In genomic region chr9:136437430-136437829, GRCh38 we compare ENCODE assay signal across 10 cellular contexts. TPM values are rescaled to one million over a fixed set of nuclear protein-coding genes. Genes with fewer than 3 reads are reported as not detected.
DNase-seq lines count a peak whose midpoint lies in the region; ATAC-seq and TF ChIP-seq lines count a peak whose summit lies in the region.
"Had no signal": no experiment of that assay in that cellular context is flagged by ENCODE, and none has a peak within 500 bp of the region (broad histone marks: within the 10 kb centered on the region; RNA-seq: fewer than 3 reads in every experiment).

No MANE protein-coding gene starts in this region.

- H3K36me3 ChIP-seq in heart right ventricle (peaks cover 0 to 60% (median 13%) of the 10 kb centered on the region in 9 donors), left lung (peaks cover 0 to 46% of the 10 kb centered on the region in 2 donors), upper lobe of left lung (peaks cover 5 to 35% (median 25%) of the 10 kb centered on the region in 4 donors)

- TF ChIP-seq EP300 in upper lobe of left lung (IDR thresholded peaks at IDR 0.05) = no peak

- no peak for ATAC-seq in heart right ventricle
- ATAC-seq in left ventricle myocardium superior = no peak
- ATAC-seq in left lung = peak; percentile 4
- no peak for ATAC-seq in upper lobe of left lung (ENCODE audit: low FRiP score in 2 of 2)

- H3K27ac ChIP-seq in heart right ventricle (peak overlapping the region in 2 of 10 donors; percentile 79 to 90), left lung (no peak overlapping the region), upper lobe of left lung (peak overlapping the region in 1 of 4 donors; percentile 86)
- H3K27ac ChIP-seq: HL-60, prostate gland had no signal

- no peaks in the 10 kb centered on the region for H3K9me3 Mint-ChIP-seq in activated naive CD8-positive, alpha-beta T cell treated with anti-CD3 and anti-CD28 coated beads for 36 hours

- DNase-seq in heart right ventricle (no peak), left ventricle myocardium superior (no peak), left lung (no peak), upper lobe of left lung (peak in 1 of 2 donors; percentile 28), epidermal melanocyte (ENCODE audit: insufficient read length, low spot score) (no peak), medulla oblongata (ENCODE audit: extremely low spot score) (no peak), HuH-7.5 (ENCODE audit: low spot score) (no peak)
- no peak for DNase-seq in activated naive CD8-positive, alpha-beta T cell treated with anti-CD3 and anti-CD28 coated beads for 36 hours

- H3K27me3 ChIP-seq in heart right ventricle (no peaks in the 10 kb centered on the region), left lung (peaks cover 0 to 11% of the 10 kb centered on the region in 2 donors), upper lobe of left lung (no peaks in the 10 kb centered on the region)

- no peak overlapping the region for H3K27ac Mint-ChIP-seq in activated naive CD8-positive, alpha-beta T cell treated with anti-CD3 and anti-CD28 coated beads for 36 hours

- TF ChIP-seq CTCF in heart right ventricle (IDR thresholded peaks at IDR 0.05) (no peak), left lung (IDR thresholded peaks at IDR 0.05) (no peak), upper lobe of left lung (IDR thresholded peaks at IDR 0.05) (no peak)

- no peak for TF ChIP-seq POLR2A in upper lobe of left lung (IDR thresholded peaks at IDR 0.05)

- H3K4me1 ChIP-seq in heart right ventricle = peaks cover 18 to 43% (median 38%) of the 10 kb centered on the region in 9 donors
- H3K4me1 ChIP-seq in left lung = peaks cover 13 to 41% of the 10 kb centered on the region in 2 donors
- H3K4me1 ChIP-seq in upper lobe of left lung = peaks cover 25 to 40% (median 28%) of the 10 kb centered on the region in 4 donors

- no peaks in the 10 kb centered on the region for H3K27me3 Mint-ChIP-seq in activated naive CD8-positive, alpha-beta T cell treated with anti-CD3 and anti-CD28 coated beads for 36 hours

- H3K9me3 ChIP-seq in heart right ventricle (no peaks in the 10 kb centered on the region), left lung (no peaks in the 10 kb centered on the region), upper lobe of left lung (no peaks in the 10 kb centered on the region)
- H3K9me3 ChIP-seq: prostate gland had no signal

- 59 to 69% methylated on average over 8 of the region's 8 CpGs for WGBS in heart right ventricle, 2 donors
- WGBS in upper lobe of left lung, 2 donors = 45 to 79% methylated on average over 7 to 8 of the region's 8 CpGs

- H3K4me1 Mint-ChIP-seq in activated naive CD8-positive, alpha-beta T cell treated with anti-CD3 and anti-CD28 coated beads for 36 hours = peaks cover 22% of the 10 kb centered on the region

- H3K4me3 ChIP-seq in heart right ventricle (peak overlapping the region in 9 of 10 donors; percentile 78 to 99 (median 97)), left lung (peak overlapping the region; percentile 91 to 92), upper lobe of left lung (peak overlapping the region in 3 of 4 donors; percentile 83 to 100 (median 99))

- peaks cover 1% of the 10 kb centered on the region for H3K36me3 Mint-ChIP-seq in activated naive CD8-positive, alpha-beta T cell treated with anti-CD3 and anti-CD28 coated beads for 36 hours

- intact Hi-C loops in heart right ventricle (cut with DNase I) (no loop called here), left ventricle myocardium superior (cut with micrococcal nuclease) (no loop called here), left lung (cut with DNase I) (no loop called here)

- H3K4me3 Mint-ChIP-seq in activated naive CD8-positive, alpha-beta T cell treated with anti-CD3 and anti-CD28 coated beads for 36 hours = peak overlapping the region; percentile 81

RNA-seq across cellular contexts. Expression of gene INPP5E, which starts 2.2 kb away (rescaled TPM):
- total RNA-seq in heart right ventricle (10 to 100 TPM in 3 of 10 donors, 1 to 10 TPM in 7; 7.4 to 12.5 (median 9.3) TPM), left ventricle myocardium superior (12.1 TPM), left lung (10 to 100 TPM; 12.0 TPM), upper lobe of left lung (10 to 100 TPM in 5 of 6 donors, 1 to 10 TPM in 1; 9.1 to 43.0 (median 14.1) TPM)
- polyA plus RNA-seq in heart right ventricle = 10 to 100 TPM in 1 of 2 donors, 1 to 10 TPM in 1; 6.6 to 16.8 TPM
- 10 to 100 TPM; 10.9 to 12.1 TPM for total RNA-seq in activated naive CD8-positive, alpha-beta T cell treated with anti-CD3 and anti-CD28 coated beads for 36 hours

RNA-seq across cellular contexts. Expression of gene PMPCA, which starts 27.0 kb away (rescaled TPM):
- 10 to 100 TPM; 59.3 to 85.2 (median 75.4) TPM for total RNA-seq in heart right ventricle
- 10 to 100 TPM; 63.5 to 77.2 TPM for polyA plus RNA-seq in heart right ventricle
- 77.8 TPM for total RNA-seq in left ventricle myocardium superior
- 100 to 1,000 TPM; 124 to 130 TPM for total RNA-seq in activated naive CD8-positive, alpha-beta T cell treated with anti-CD3 and anti-CD28 coated beads for 36 hours
- total RNA-seq in left lung = 10 to 100 TPM; 44.9 to 52.5 TPM
- total RNA-seq in upper lobe of left lung = 10 to 100 TPM; 30.4 to 48.2 (median 41.0) TPM

RNA-seq across cellular contexts. Expression of gene ENTR1, which starts 27.0 kb away (rescaled TPM):
- 10 to 100 TPM; 11.5 to 26.9 (median 14.9) TPM for total RNA-seq in heart right ventricle
- polyA plus RNA-seq in heart right ventricle = 10 to 100 TPM; 21.4 to 23.7 TPM
- total RNA-seq in left ventricle myocardium superior = 23.3 TPM
- 10 to 100 TPM; 55.4 to 58.2 TPM for total RNA-seq in activated naive CD8-positive, alpha-beta T cell treated with anti-CD3 and anti-CD28 coated beads for 36 hours
- total RNA-seq in left lung = 10 to 100 TPM; 37.8 to 62.5 TPM
- total RNA-seq in upper lobe of left lung = 100 to 1,000 TPM in 1 of 6 donors, 10 to 100 TPM in 5; 29.6 to 128 (median 40.0) TPM

RNA-seq across cellular contexts. Expression of gene SNAPC4, which starts 37.5 kb away (rescaled TPM):
- total RNA-seq in heart right ventricle (1 to 10 TPM; 3.4 to 6.1 (median 4.7) TPM), left ventricle myocardium superior (4.4 TPM), left lung (1 to 10 TPM; 5.8 to 7.6 TPM), upper lobe of left lung (10 to 100 TPM in 3 of 6 donors, 1 to 10 TPM in 3; 7.8 to 35.6 (median 13.2) TPM)
- polyA plus RNA-seq in heart right ventricle = 1 to 10 TPM; 3.0 to 8.3 TPM
- total RNA-seq in activated naive CD8-positive, alpha-beta T cell treated with anti-CD3 and anti-CD28 coated beads for 36 hours = 10 to 100 TPM; 25.2 to 28.0 TPM

RNA-seq across cellular contexts. Expression of gene SEC16A, which starts 45.4 kb away (rescaled TPM):
- total RNA-seq in heart right ventricle (10 to 100 TPM; 21.9 to 35.9 (median 28.6) TPM), left ventricle myocardium superior (23.2 TPM), left lung (10 to 100 TPM; 77.8 to 79.5 TPM), upper lobe of left lung (10 to 100 TPM; 64.1 to 89.1 (median 72.1) TPM)
- 10 to 100 TPM; 24.4 to 35.6 TPM for polyA plus RNA-seq in heart right ventricle
- total RNA-seq in activated naive CD8-positive, alpha-beta T cell treated with anti-CD3 and anti-CD28 coated beads for 36 hours = 10 to 100 TPM; 69.4 to 71.2 TPM
